ENCODE assay signal across 8 cellular contexts in genomic region chrX:102950908-102951866, GRCh38. TPM values are rescaled to one million over a fixed set of nuclear protein-coding genes. Genes with fewer than 3 reads are reported as not detected.
A peak's percentile ranks its signal among the peaks of the same experiment; 100 is the strongest.
DNase-seq lines count a peak whose midpoint lies in the region; ATAC-seq and TF ChIP-seq lines count a peak whose summit lies in the region.

No MANE protein-coding gene starts in this region.

- CTCF ChIA-PET in AG04450 (lab: Charles Lee) = interaction anchor here (0.6 to 3.9 kb wide), 32 partner anchors 9 to 914 kb away, joined by 3 to 56 read pairs (median 4); partner anchors contain the start of gene RAB40AL
- CTCF ChIA-PET in activated CD8-positive, alpha-beta T cell treated with anti-CD3 and anti-CD28 coated beads for 36 hours (lab: Charles Lee) = interaction anchor here (0.7 to 2.3 kb wide), 21 partner anchors 9 to 884 kb away, joined by 3 to 26 read pairs (median 6); no protein-coding TSS in a partner anchor

- no peaks in the 10 kb centered on the region for H3K27me3 Mint-ChIP-seq in activated CD8-positive, alpha-beta T cell treated with anti-CD3 and anti-CD28 coated beads for 36 hours
- peaks cover 0 to 6% of the 10 kb centered on the region in 2 donors for H3K27me3 Mint-ChIP-seq in effector memory CD8-positive, alpha-beta T cell
- no peaks in the 10 kb centered on the region for H3K27me3 Mint-ChIP-seq in stimulated activated memory B cell treated with anti-CD40 and anti-IgM and Interleukin-4, amounts not matched to agents 10 μg/mL and 1 μg/mL and 100 μg/mL, for 72 hours

- POLR2A ChIA-PET in AG04450 (lab: Yijun Ruan, JAX) = interaction anchor here (0.6 kb wide), 1 partner anchor 53 kb away, joined by 3 read pairs; no protein-coding TSS in a partner anchor
- POLR2A ChIA-PET in activated CD8-positive, alpha-beta T cell treated with anti-CD3 and anti-CD28 coated beads for 36 hours (lab: Charles Lee) = no interaction called here

- no peaks in the 10 kb centered on the region for H3K9me3 ChIP-seq in AG04450 (ENCODE audit: control insufficient read depth, insufficient read depth, low read length)

- peak overlapping the region; percentile 43 for H3K4me3 Mint-ChIP-seq in activated CD8-positive, alpha-beta T cell treated with anti-CD3 and anti-CD28 coated beads for 36 hours
- H3K4me3 Mint-ChIP-seq in effector memory CD8-positive, alpha-beta T cell = peak overlapping the region; percentile 67 to 84
- peak overlapping the region; percentile 74 for H3K4me3 Mint-ChIP-seq in stimulated activated memory B cell treated with anti-CD40 and anti-IgM and Interleukin-4, amounts not matched to agents 10 μg/mL and 1 μg/mL and 100 μg/mL, for 72 hours

- DNase-seq in AG04450 (ENCODE audit: low read depth, low spot score) (no peak), NCI-H774 (lab: John Stamatoyannopoulos, UW) (peak; percentile 31), midbrain (lab: John Stamatoyannopoulos, UW) (peak; percentile 43)
- peak; percentile 72 for DNase-seq in activated CD8-positive, alpha-beta T cell treated with anti-CD3 and anti-CD28 coated beads for 36 hours
- peak; percentile 34 to 50 (median 42) for DNase-seq in effector memory CD8-positive, alpha-beta T cell

- H3K36me3 Mint-ChIP-seq in activated CD8-positive, alpha-beta T cell treated with anti-CD3 and anti-CD28 coated beads for 36 hours (ENCODE audit: low read depth) = no peaks in the 10 kb centered on the region
- no peaks in the 10 kb centered on the region for H3K36me3 Mint-ChIP-seq in effector memory CD8-positive, alpha-beta T cell (ENCODE audit: insufficient read depth)
- no peaks in the 10 kb centered on the region for H3K36me3 Mint-ChIP-seq in stimulated activated memory B cell treated with anti-CD40 and anti-IgM and Interleukin-4, amounts not matched to agents 10 μg/mL and 1 μg/mL and 100 μg/mL, for 72 hours

- no peaks in the 10 kb centered on the region for H3K4me1 Mint-ChIP-seq in activated CD8-positive, alpha-beta T cell treated with anti-CD3 and anti-CD28 coated beads for 36 hours (ENCODE audit: low read depth)
- H3K4me1 Mint-ChIP-seq in effector memory CD8-positive, alpha-beta T cell (ENCODE audit: low read depth in 2 of 2) = peaks cover 0 to 6% of the 10 kb centered on the region in 2 donors
- peaks cover 9% of the 10 kb centered on the region for H3K4me1 Mint-ChIP-seq in stimulated activated memory B cell treated with anti-CD40 and anti-IgM and Interleukin-4, amounts not matched to agents 10 μg/mL and 1 μg/mL and 100 μg/mL, for 72 hours

- peak; percentile 82 for ATAC-seq in GM18907 (IDR thresholded peaks at IDR 0.05; ENCODE audit: unreplicated experiment)
- ATAC-seq in HG03460 (IDR thresholded peaks at IDR 0.05; ENCODE audit: unreplicated experiment) = peak; percentile 76
- peak; percentile 75 for ATAC-seq in activated CD8-positive, alpha-beta T cell treated with anti-CD3 and anti-CD28 coated beads for 36 hours
- ATAC-seq in effector memory CD8-positive, alpha-beta T cell (replicated peaks) = peak; percentile 70
- peak; percentile 65 for ATAC-seq in stimulated activated memory B cell treated with anti-CD40 and anti-IgM and Interleukin-4, amounts not matched to agents 10 μg/mL and 1 μg/mL and 100 μg/mL, for 72 hours

- H3K27ac ChIP-seq in AG04450 (ENCODE audit: low read depth, low read length) = no peak overlapping the region

- H3K27me3 ChIP-seq in AG04450 (ENCODE audit: control insufficient read depth, insufficient read depth, low read length) = no peaks in the 10 kb centered on the region

- H3K27ac Mint-ChIP-seq in activated CD8-positive, alpha-beta T cell treated with anti-CD3 and anti-CD28 coated beads for 36 hours = no peak overlapping the region
- no peak overlapping the region for H3K27ac Mint-ChIP-seq in effector memory CD8-positive, alpha-beta T cell
- H3K27ac Mint-ChIP-seq in stimulated activated memory B cell treated with anti-CD40 and anti-IgM and Interleukin-4, amounts not matched to agents 10 μg/mL and 1 μg/mL and 100 μg/mL, for 72 hours = no peak overlapping the region

- peak; percentile 67 for TF ChIP-seq CTCF in AG04450 (IDR thresholded peaks at IDR 0.05; ENCODE audit: low read depth, low read length)
- peak; percentile 68 for TF ChIP-seq CTCF in activated CD8-positive, alpha-beta T cell treated with anti-CD3 and anti-CD28 coated beads for 36 hours (IDR thresholded peaks at IDR 0.05)

- H3K4me3 ChIP-seq in AG04450 (ENCODE audit: low read depth, low read length) = no peak overlapping the region

- intact Hi-C loops in activated CD8-positive, alpha-beta T cell treated with anti-CD3 and anti-CD28 coated beads for 36 hours (cut with micrococcal nuclease) = loop anchor here (5.0 kb wide), 2 partner anchors 206 to 226 kb away; no protein-coding TSS in a partner anchor

- no peaks in the 10 kb centered on the region for H3K9me3 Mint-ChIP-seq in activated CD8-positive, alpha-beta T cell treated with anti-CD3 and anti-CD28 coated beads for 36 hours
- no peaks in the 10 kb centered on the region for H3K9me3 Mint-ChIP-seq in effector memory CD8-positive, alpha-beta T cell
- H3K9me3 Mint-ChIP-seq in stimulated activated memory B cell treated with anti-CD40 and anti-IgM and Interleukin-4, amounts not matched to agents 10 μg/mL and 1 μg/mL and 100 μg/mL, for 72 hours = no peaks in the 10 kb centered on the region

RNA-seq across cellular contexts. Expression of gene RAB40AL, which starts 14.1 kb away (rescaled TPM):
- polyA plus RNA-seq in AG04450 (2011; rRNA removed) = 0.21 and 0.42 TPM in 2 replicates
- polyA minus RNA-seq in AG04450 (2011; rRNA and poly(A)+ RNA removed) = 4.4 and 6.9 TPM in 2 replicates
- total RNA-seq in activated CD8-positive, alpha-beta T cell treated with anti-CD3 and anti-CD28 coated beads for 36 hours = not detected
